ENCODE assay signal across 23 cellular contexts in genomic region chr15:86906406-86906805, GRCh38.
"Had no signal": no experiment of that assay in that cellular context is flagged by ENCODE, and none has a peak within 500 bp of the region (broad histone marks: within the 10 kb centered on the region; RNA-seq: fewer than 3 reads in every experiment).

No MANE protein-coding gene starts in this region.

- H3K9ac ChIP-seq: neural progenitor cell had no signal

- H3K27me3 Mint-ChIP-seq: activated B cell treated with CpG ODN at 0.5 μM for 24 hours had no signal

- H3K4me3 Mint-ChIP-seq: activated B cell treated with CpG ODN at 0.5 μM for 24 hours; activated T-cell treated with anti-CD3 and anti-CD28 coated beads, Interleukin-2, amount 50 U/mL, for 72 hours; memory B cell; natural killer cell; neural progenitor cell; T-helper 2 cell treated with Interferon-gamma antibody and Interleukin-4, amounts not matched to agents 5 μg/mL and 100 μg/mL, for 36 hours had no signal

- H3K4me2 ChIP-seq: hepatocyte, neural progenitor cell had no signal

- H2AFZ ChIP-seq: hepatocyte, neural progenitor cell had no signal

- ATAC-seq: activated naive CD4-positive, alpha-beta T cell treated with anti-CD3 and anti-CD28 coated beads, Interleukin-2, amount 50 U/mL, for 72 hours; activated T-cell treated with anti-CD3 and anti-CD28 coated beads, Interleukin-2, amount 50 U/mL, for 72 hours; body of pancreas; natural killer cell; right cardiac atrium had no signal

- H3K27ac Mint-ChIP-seq: activated B cell treated with CpG ODN at 0.5 μM for 24 hours; activated naive CD4-positive, alpha-beta T cell treated with anti-CD3 and anti-CD28 coated beads, Interleukin-2, amount 50 U/mL, for 72 hours; activated T-cell treated with anti-CD3 and anti-CD28 coated beads, Interleukin-2, amount 50 U/mL, for 72 hours; memory B cell; natural killer cell; neural progenitor cell; T-helper 2 cell treated with Interferon-gamma antibody and Interleukin-4, amounts not matched to agents 5 μg/mL and 100 μg/mL, for 36 hours had no signal

- H3K79me2 ChIP-seq: hepatocyte had no signal

- H3K36me3 ChIP-seq: esophagus squamous epithelium, neural progenitor cell, spleen, suprapubic skin, tibial artery had no signal

- H3K9me3 ChIP-seq: body of pancreas, esophagus squamous epithelium, spleen, suprapubic skin, tibial artery had no signal

- DNase-seq: activated B cell treated with CpG ODN at 0.5 μM for 24 hours; activated CD4-positive, alpha-beta T cell treated with anti-CD3 and anti-CD28 coated beads, Interleukin-2, amount 50 U/mL, for 4 hours; activated naive CD4-positive, alpha-beta T cell; activated T-cell treated with anti-CD3 and anti-CD28 coated beads for 4 hours; activated T-cell treated with anti-CD3 and anti-CD28 coated beads, Interleukin-2, amount 50 U/mL, for 72 hours; body of pancreas; esophagus squamous epithelium; glutamatergic neuron; islet precursor cell; natural killer cell; right cardiac atrium; spleen; stimulated activated naive CD4-positive, alpha-beta T cell; T-helper 1 cell; tibial artery had no signal

- H3K9me3 Mint-ChIP-seq: activated naive CD4-positive, alpha-beta T cell treated with anti-CD3 and anti-CD28 coated beads, Interleukin-2, amount 50 U/mL, for 72 hours; activated T-cell treated with anti-CD3 and anti-CD28 coated beads, Interleukin-2, amount 50 U/mL, for 72 hours; neural progenitor cell; T-helper 2 cell treated with Interferon-gamma antibody and Interleukin-4, amounts not matched to agents 5 μg/mL and 100 μg/mL, for 36 hours had no signal

- H3K4me3 ChIP-seq: body of pancreas, esophagus squamous epithelium, hepatocyte, neural progenitor cell, spleen, suprapubic skin, tibial artery had no signal

- H3K4me1 ChIP-seq: body of pancreas, esophagus squamous epithelium, spleen, suprapubic skin, tibial artery had no signal

- H3K27me3 ChIP-seq: body of pancreas, hepatocyte, neural progenitor cell, spleen, suprapubic skin, tibial artery had no signal

- H3K27ac ChIP-seq: body of pancreas, esophagus squamous epithelium, hepatocyte, neural progenitor cell, spleen, suprapubic skin, tibial artery had no signal

- H3K4me1 Mint-ChIP-seq: activated B cell treated with CpG ODN at 0.5 μM for 24 hours, memory B cell, natural killer cell had no signal

- H3K36me3 Mint-ChIP-seq: activated naive CD4-positive, alpha-beta T cell treated with anti-CD3 and anti-CD28 coated beads, Interleukin-2, amount 50 U/mL, for 72 hours; memory B cell; natural killer cell; neural progenitor cell had no signal

- FAIRE-seq: endothelial cell of umbilical vein, frontal cortex had no signal
